In genomic region chr5:71289946-71290345, GRCh38 we compare ENCODE assay signal across 8 cellular contexts.
DNase-seq lines count a peak whose midpoint lies in the region; ATAC-seq and TF ChIP-seq lines count a peak whose summit lies in the region.
"Not testable (repeated sequence)": the region's sequence is repeated elsewhere in the genome, so short reads cannot be mapped to it uniquely, and the experiment has no call there.

No MANE protein-coding gene starts in this region.

- not testable (repeated sequence) for TF ChIP-seq EP300 in tibial nerve (IDR thresholded peaks at IDR 0.05)

- POLR2A ChIA-PET in CD4-positive, alpha-beta memory T cell (lab: Charles Lee; ENCODE audit: partially characterized antibody); RWPE1 (lab: Yijun Ruan, JAX; ENCODE audit: low non-redundant PET); naive thymus-derived CD4-positive, alpha-beta T cell (lab: Charles Lee): not testable (repeated sequence)

- TF ChIP-seq CTCF in RWPE1 (conservative IDR thresholded peaks at IDR 0.05; ENCODE audit: low read depth); tibial nerve (IDR thresholded peaks at IDR 0.05): not testable (repeated sequence)
- peak in 1 of 12 donors; percentile 21 for TF ChIP-seq CTCF in heart left ventricle (IDR thresholded peaks at IDR 0.05)

- not testable (repeated sequence) for H3K27me3 Mint-ChIP-seq in CD4-positive, alpha-beta memory T cell; activated T-helper 2 cell treated with anti-CD3 and anti-CD28 coated beads, Interferon-gamma antibody, Interleukin-2, Interleukin-4, amounts not matched to agents 10 μg/mL and 5 μg/mL and 100 μg/mL, durations not matched to agents 14 hours and 24 hours and 36 hours (ENCODE audit: low read depth); central memory CD8-positive, alpha-beta T cell; naive thymus-derived CD4-positive, alpha-beta T cell

- not testable (repeated sequence) for H3K9me3 Mint-ChIP-seq in CD4-positive, alpha-beta memory T cell; activated T-helper 2 cell treated with anti-CD3 and anti-CD28 coated beads, Interferon-gamma antibody, Interleukin-2, Interleukin-4, amounts not matched to agents 10 μg/mL and 5 μg/mL and 100 μg/mL, durations not matched to agents 14 hours and 24 hours and 36 hours; central memory CD8-positive, alpha-beta T cell; naive thymus-derived CD4-positive, alpha-beta T cell

- whole genome bisulfite sequencing in heart left ventricle, 4 donors, result 0 to 2% methylated on average over 20 to 21 of the region's 42 CpGs; no CpG with 5 or more reads in 2 of the 4 donors
- WGBS in tibial nerve, 2 donors, result no CpG with 5 or more reads among the region's 42 CpGs

- H3K36me3 ChIP-seq in CD4-positive, alpha-beta memory T cell (ENCODE audit: insufficient read depth, low read length); heart left ventricle; naive thymus-derived CD4-positive, alpha-beta T cell (ENCODE audit: control insufficient read depth in 2 of 3, insufficient read depth in 3 of 3, low read length in 3 of 3); tibial nerve: not testable (repeated sequence)

- H3K27ac Mint-ChIP-seq in CD4-positive, alpha-beta memory T cell; activated T-helper 2 cell treated with anti-CD3 and anti-CD28 coated beads, Interferon-gamma antibody, Interleukin-2, Interleukin-4, amounts not matched to agents 10 μg/mL and 5 μg/mL and 100 μg/mL, durations not matched to agents 14 hours and 24 hours and 36 hours; central memory CD8-positive, alpha-beta T cell (ENCODE audit: low read depth); naive thymus-derived CD4-positive, alpha-beta T cell: not testable (repeated sequence)

- not testable (repeated sequence) for H3K4me3 Mint-ChIP-seq in CD4-positive, alpha-beta memory T cell; activated T-helper 2 cell treated with anti-CD3 and anti-CD28 coated beads, Interferon-gamma antibody, Interleukin-2, Interleukin-4, amounts not matched to agents 10 μg/mL and 5 μg/mL and 100 μg/mL, durations not matched to agents 14 hours and 24 hours and 36 hours (ENCODE audit: low read depth); central memory CD8-positive, alpha-beta T cell; naive thymus-derived CD4-positive, alpha-beta T cell

- not testable (repeated sequence) for H3K4me1 Mint-ChIP-seq in CD4-positive, alpha-beta memory T cell; activated T-helper 2 cell treated with anti-CD3 and anti-CD28 coated beads, Interferon-gamma antibody, Interleukin-2, Interleukin-4, amounts not matched to agents 10 μg/mL and 5 μg/mL and 100 μg/mL, durations not matched to agents 14 hours and 24 hours and 36 hours (ENCODE audit: low read depth); central memory CD8-positive, alpha-beta T cell; naive thymus-derived CD4-positive, alpha-beta T cell

- H3K4me3 ChIP-seq in CD4-positive, alpha-beta memory T cell (ENCODE audit: low read length in 2 of 2); naive thymus-derived CD4-positive, alpha-beta T cell (ENCODE audit: low read length): not testable (repeated sequence)
- peak overlapping the region in 11 of 12 donors; percentile 33 to 49 (median 40) for H3K4me3 ChIP-seq in heart left ventricle
- H3K4me3 ChIP-seq in skin epidermis, result peak overlapping the region; percentile 31 to 45 (median 36)
- peak overlapping the region in 3 of 4 donors; percentile 22 to 45 (median 39) for H3K4me3 ChIP-seq in tibial nerve

- H3K9me3 ChIP-seq in CD4-positive, alpha-beta memory T cell (ENCODE audit: control insufficient read depth in 1 of 2, low read length in 2 of 2); heart left ventricle; naive thymus-derived CD4-positive, alpha-beta T cell (ENCODE audit: control insufficient read depth in 2 of 3, low read length in 3 of 3); tibial nerve: not testable (repeated sequence)

- intact Hi-C loops in CD4-positive, alpha-beta memory T cell (cut with micrococcal nuclease); activated T-helper 2 cell treated with anti-CD3 and anti-CD28 coated beads, Interferon-gamma antibody, Interleukin-2, Interleukin-4, amounts not matched to agents 10 μg/mL and 5 μg/mL and 100 μg/mL, durations not matched to agents 14 hours and 24 hours and 36 hours (cut with micrococcal nuclease); heart left ventricle (cut with DNase I); naive thymus-derived CD4-positive, alpha-beta T cell (cut with micrococcal nuclease): not testable (repeated sequence)

- CTCF ChIA-PET in CD4-positive, alpha-beta memory T cell (lab: Charles Lee; ENCODE audit: partially characterized antibody); RWPE1 (lab: Yijun Ruan, JAX); naive thymus-derived CD4-positive, alpha-beta T cell (lab: Charles Lee): not testable (repeated sequence)

- peak in 4 of 5 donors; percentile 62 to 86 (median 74) for DNase-seq in CD4-positive, alpha-beta memory T cell
- DNase-seq in RWPE1 (ENCODE audit: low spot score); heart left ventricle; tibial nerve (ENCODE audit: low spot score in 2 of 2): not testable (repeated sequence)
- peak; percentile 58 for DNase-seq in activated T-helper 2 cell treated with anti-CD3 and anti-CD28 coated beads, Interferon-gamma antibody, Interleukin-2, Interleukin-4, amounts not matched to agents 10 μg/mL and 5 μg/mL and 100 μg/mL, durations not matched to agents 14 hours and 24 hours and 36 hours (ENCODE audit: low spot score)
- DNase-seq in central memory CD8-positive, alpha-beta T cell (ENCODE audit: low spot score in 2 of 2), result peak; percentile 59 to 61
- DNase-seq in naive thymus-derived CD4-positive, alpha-beta T cell, result peak in 8 of 9 donors; percentile 48 to 88 (median 66)

- H3K4me1 ChIP-seq in CD4-positive, alpha-beta memory T cell (ENCODE audit: insufficient read depth, low read length); heart left ventricle; naive thymus-derived CD4-positive, alpha-beta T cell (ENCODE audit: control insufficient read depth in 2 of 2, insufficient read depth in 2 of 2, low read length in 2 of 2); tibial nerve: not testable (repeated sequence)

- TF ChIP-seq POLR2A in heart left ventricle (IDR thresholded peaks at IDR 0.05); tibial nerve (IDR thresholded peaks at IDR 0.05): not testable (repeated sequence)

- not testable (repeated sequence) for ATAC-seq in central memory CD8-positive, alpha-beta T cell (replicated peaks; ENCODE audit: extremely low read depth, poor library complexity, severe bottlenecking); heart left ventricle; naive thymus-derived CD4-positive, alpha-beta T cell

- H3K27me3 ChIP-seq in CD4-positive, alpha-beta memory T cell (ENCODE audit: insufficient read depth, low read length); heart left ventricle; naive thymus-derived CD4-positive, alpha-beta T cell (ENCODE audit: control insufficient read depth in 2 of 2, insufficient read depth in 2 of 2, low read length in 2 of 2); tibial nerve: not testable (repeated sequence)

- H3K27ac ChIP-seq in CD4-positive, alpha-beta memory T cell (ENCODE audit: low read depth, low read length); naive thymus-derived CD4-positive, alpha-beta T cell (ENCODE audit: low read depth, low read length): not testable (repeated sequence)
- H3K27ac ChIP-seq in RWPE1 (peak overlapping the region; percentile 54), heart left ventricle (peak overlapping the region in 7 of 12 donors; percentile 50 to 76 (median 65)), skin epidermis (peak overlapping the region in 14 of 21 experiments; percentile 64 to 88 (median 76)), tibial nerve (peak overlapping the region in 3 of 4 donors; percentile 55 to 80 (median 70))

- H3K36me3 Mint-ChIP-seq in CD4-positive, alpha-beta memory T cell; activated T-helper 2 cell treated with anti-CD3 and anti-CD28 coated beads, Interferon-gamma antibody, Interleukin-2, Interleukin-4, amounts not matched to agents 10 μg/mL and 5 μg/mL and 100 μg/mL, durations not matched to agents 14 hours and 24 hours and 36 hours (ENCODE audit: low read depth); central memory CD8-positive, alpha-beta T cell (ENCODE audit: insufficient read depth); naive thymus-derived CD4-positive, alpha-beta T cell: not testable (repeated sequence)
